In the genomic region with DNA sequence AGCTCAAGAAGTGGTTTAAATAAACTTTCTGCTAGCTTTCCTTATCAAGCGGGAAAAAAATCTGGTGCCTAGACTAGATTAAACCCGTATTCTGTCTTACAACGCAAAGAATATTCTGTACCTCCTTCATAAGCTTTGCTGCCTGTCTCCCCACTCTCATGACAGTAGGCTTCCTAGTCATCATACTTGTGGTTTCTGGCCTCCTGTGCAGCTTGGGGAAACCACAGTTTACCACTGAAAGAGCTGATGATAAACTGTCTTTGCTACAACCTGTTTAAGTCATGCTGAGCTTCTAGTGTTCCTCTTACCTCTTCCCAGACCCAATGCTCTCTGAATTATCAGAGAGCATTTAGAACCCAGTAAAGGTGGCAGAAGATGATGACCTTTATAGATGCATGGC, we compare ENCODE assay signal across 8 cellular contexts. TPM values are rescaled to one million over a fixed set of nuclear protein-coding genes. Genes with fewer than 3 reads are reported as not detected.
A peak's percentile ranks its signal among the peaks of the same experiment; 100 is the strongest.
DNase-seq lines count a peak whose midpoint lies in the region; ATAC-seq and TF ChIP-seq lines count a peak whose summit lies in the region.

No MANE protein-coding gene starts in this region.

- H3K27me3 Mint-ChIP-seq in activated T-cell treated with anti-CD3 and anti-CD28 coated beads, Interleukin-2, amount 50 U/mL, for 4 hours (ENCODE audit: low read depth): no peaks in the 10 kb centered on the region
- no peaks in the 10 kb centered on the region for H3K27me3 Mint-ChIP-seq in nephron progenitor cell (ENCODE audit: low read depth, poor library complexity)

- no peaks in the 10 kb centered on the region for H3K36me3 Mint-ChIP-seq in activated T-cell treated with anti-CD3 and anti-CD28 coated beads, Interleukin-2, amount 50 U/mL, for 4 hours (ENCODE audit: insufficient read depth)
- H3K36me3 Mint-ChIP-seq in nephron progenitor cell (ENCODE audit: low read depth): peaks cover 34% of the 10 kb centered on the region

- no peak for TF ChIP-seq CTCF in cardiac muscle cell (IDR thresholded peaks at IDR 0.05; ENCODE audit: low read depth, low read length)
- TF ChIP-seq CTCF in nephron progenitor cell (IDR thresholded peaks at IDR 0.05): no peak

- peak overlapping the region; percentile 97 for H3K27ac Mint-ChIP-seq in nephron progenitor cell

- H3K27me3 ChIP-seq in cardiac muscle cell: no peaks in the 10 kb centered on the region

- H3K4me1 Mint-ChIP-seq in activated T-cell treated with anti-CD3 and anti-CD28 coated beads, Interleukin-2, amount 50 U/mL, for 4 hours (ENCODE audit: low read depth): peaks cover 36% of the 10 kb centered on the region
- H3K4me1 Mint-ChIP-seq in nephron progenitor cell: peaks cover 24% of the 10 kb centered on the region

- H3K36me3 ChIP-seq in cardiac muscle cell: peaks cover 24% of the 10 kb centered on the region

- DNase-seq in cardiac muscle cell (ENCODE audit: low read depth in 1 of 2, low spot score in 1 of 2) (peak in 1 of 2 donors; percentile 65), left ventricle myocardium superior (no peak), nephron progenitor cell (no peak), NCI-H748 treated with DMSO at 0.1 percent for 48 hours (lab: John Stamatoyannopoulos, UW) (no peak), globus pallidus (ENCODE audit: low spot score) (no peak), NCI-H1694 (lab: John Stamatoyannopoulos, UW) (no peak)
- peak; percentile 33 for DNase-seq in activated T-cell treated with anti-CD3 and anti-CD28 coated beads, Interleukin-2, amount 50 U/mL, for 4 hours

- H3K27ac ChIP-seq in cardiac muscle cell: peak overlapping the region; percentile 66

- no peaks in the 10 kb centered on the region for H3K9me3 ChIP-seq in cardiac muscle cell (ENCODE audit: low read depth)

- intact Hi-C loops in left ventricle myocardium superior (cut with micrococcal nuclease): no loop called here

- no peaks in the 10 kb centered on the region for H3K9me3 Mint-ChIP-seq in activated T-cell treated with anti-CD3 and anti-CD28 coated beads, Interleukin-2, amount 50 U/mL, for 4 hours
- no peaks in the 10 kb centered on the region for H3K9me3 Mint-ChIP-seq in nephron progenitor cell

- H3K4me3 ChIP-seq in cardiac muscle cell: no peak overlapping the region

- H3K4me3 Mint-ChIP-seq in activated T-cell treated with anti-CD3 and anti-CD28 coated beads, Interleukin-2, amount 50 U/mL, for 4 hours: no peak overlapping the region
- H3K4me3 Mint-ChIP-seq in nephron progenitor cell: no peak overlapping the region

- no peaks in the 10 kb centered on the region for H3K4me1 ChIP-seq in cardiac muscle cell (ENCODE audit: low read depth)

- no peak for ATAC-seq in left ventricle myocardium superior
- peak; percentile 67 for ATAC-seq in HG03280 (IDR thresholded peaks at IDR 0.05; ENCODE audit: unreplicated experiment)
- ATAC-seq in activated T-cell treated with anti-CD3 and anti-CD28 coated beads, Interleukin-2, amount 50 U/mL, for 4 hours: peak; percentile 96 to 97

RNA-seq across cellular contexts. Expression of a gene that starts 55.0 kb away (rescaled TPM):
- total RNA-seq in cardiac muscle cell (52.5 and 58.5 TPM in 2 replicates), left ventricle myocardium superior (61.2 TPM)
- polyA plus RNA-seq in cardiac muscle cell: 24.1 and 28.1 TPM in 2 replicates
- total RNA-seq in activated T-cell treated with anti-CD3 and anti-CD28 coated beads, Interleukin-2, amount 50 U/mL, for 4 hours: 1 to 10 TPM in 2 of 3 donors, under 1 TPM in 1; 0.76 to 1.4 (median 1.1) TPM

Comparison
In these comparisons a context has a peak if more than half of its experiments do, and no peak if none do; other contexts are left out.
1. RNA of a gene that starts 55.0 kb away (total RNA-seq): 61.2 TPM in left ventricle myocardium superior (single experiment) and 52.5 to 58.5 TPM in cardiac muscle cell; 0.76 to 1.4 TPM in activated T-cell treated with anti-CD3 and anti-CD28 coated beads, Interleukin-2, amount 50 U/mL, for 4 hours; every median in the first group is over 10 times any median in the second.